Comparison of ENCODE assay signal across 15 cellular contexts in the genomic region with DNA sequence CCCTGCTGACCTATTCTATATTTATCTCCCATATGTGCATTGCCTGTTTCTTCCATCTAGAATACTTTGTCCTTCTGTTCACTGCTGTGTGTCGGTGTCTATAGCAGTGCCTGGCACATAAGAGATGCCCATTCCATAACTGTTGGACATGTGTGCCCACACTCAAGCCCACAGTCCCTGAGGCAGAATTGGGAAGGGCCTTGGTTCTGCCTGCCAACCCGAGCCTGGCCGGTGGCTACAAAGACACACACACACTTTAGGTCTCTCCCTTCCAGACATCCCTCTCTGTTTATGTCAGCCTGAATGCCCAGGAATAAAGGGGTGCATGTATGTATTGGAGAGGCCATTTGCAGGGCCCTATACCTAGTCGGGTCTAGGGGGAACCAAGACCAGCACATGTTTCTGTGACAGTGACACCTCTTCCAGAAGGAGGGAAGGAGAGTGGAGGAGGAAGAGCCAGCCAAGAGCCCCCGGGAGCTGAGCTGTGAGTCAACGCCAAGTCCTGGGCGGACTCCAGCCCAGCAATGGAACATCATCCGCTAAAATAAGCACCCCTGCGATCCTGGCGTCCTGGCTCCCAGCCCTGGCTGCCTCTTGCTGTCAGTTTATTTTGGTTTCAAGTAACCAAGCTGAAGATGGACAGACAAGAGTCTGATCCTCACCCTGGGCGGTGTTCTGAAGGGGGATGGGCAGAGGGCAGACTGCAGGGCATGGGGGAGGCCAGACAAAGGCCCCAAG. TPM values are rescaled to one million over a fixed set of nuclear protein-coding genes. Genes with fewer than 3 reads are reported as not detected.
A peak's percentile ranks its signal among the peaks of the same experiment; 100 is the strongest.
DNase-seq lines count a peak whose midpoint lies in the region; ATAC-seq lines count a peak whose summit lies in the region.
"Had no signal": no experiment of that assay in that cellular context is flagged by ENCODE, and none has a peak within 500 bp of the region (broad histone marks: within the 10 kb centered on the region; RNA-seq: fewer than 3 reads in every experiment).

No MANE protein-coding gene starts in this region.

- peaks cover 0 to 2% of the 10 kb centered on the region in 2 donors for H3K9me3 ChIP-seq in esophagus (ENCODE audit: control insufficient read depth in 2 of 2, insufficient read depth in 1 of 2, low read depth in 1 of 2, low read length in 1 of 2)
- H3K9me3 ChIP-seq: upper lobe of right lung had no signal

- ATAC-seq in GM19328 (IDR thresholded peaks at IDR 0.05; ENCODE audit: unreplicated experiment): no peak
- ATAC-seq: upper lobe of right lung had no signal

- H3K4me1 ChIP-seq in esophagus (ENCODE audit: control insufficient read depth in 2 of 2, insufficient read depth in 2 of 2, low read length in 1 of 2): peaks cover 0 to 10% of the 10 kb centered on the region in 2 donors

- WGBS in esophagus, 2 donors: 36 to 51% methylated on average over 11 of the region's 11 CpGs

- peak; percentile 57 for DNase-seq in AG08396 (ENCODE audit: low spot score)
- peak; percentile 77 for DNase-seq in NCI-H446 treated with DMSO at 0.1 percent for 48 hours (lab: John Stamatoyannopoulos, UW)
- DNase-seq in occipital lobe (lab: John Stamatoyannopoulos, UW): peak; percentile 76
- DNase-seq in Kasumi-1 (lab: John Stamatoyannopoulos, UW): no peak
- DNase-seq in epidermal melanocyte (ENCODE audit: insufficient read length, low spot score): no peak
- no peak for DNase-seq in HK-2 (ENCODE audit: unreplicated experiment)
- DNase-seq: activated T-cell treated with anti-CD3 and anti-CD28 coated beads, Interleukin-2, amount 50 U/mL, for 48 hours; kidney; NCI-H1092 treated with DMSO at 0.1 percent for 48 hours; NK-92 treated with Interleukin-12 subunit alpha and Interleukin-12 subunit beta, amount 100 ng/mL, for 24 hours; upper lobe of right lung had no signal

- H3K4me3 ChIP-seq in esophagus (ENCODE audit: low read depth in 1 of 2, low read length in 2 of 2): no peak overlapping the region
- H3K4me3 ChIP-seq: BLaER1 treated with 17β-estradiol and CSF1 and Interleukin-3, amounts not matched to agents 10 nM and 100 nM; upper lobe of right lung had no signal

- peak overlapping the region; percentile 34 to 81 for H3K27ac ChIP-seq in esophagus (ENCODE audit: low read depth in 2 of 2, low read length in 1 of 2)
- H3K27ac ChIP-seq: BLaER1 treated with 17β-estradiol and CSF1 and Interleukin-3, amounts not matched to agents 10 nM and 100 nM; upper lobe of right lung had no signal

- H3K27me3 ChIP-seq in esophagus (ENCODE audit: control insufficient read depth in 1 of 2, insufficient read depth in 2 of 2, low read length in 2 of 2): no peaks in the 10 kb centered on the region
- H3K27me3 ChIP-seq: upper lobe of right lung had no signal

- H3K36me3 ChIP-seq in esophagus (ENCODE audit: control insufficient read depth in 2 of 2, insufficient read depth in 2 of 2, low read length in 1 of 2): no peaks in the 10 kb centered on the region
- H3K36me3 ChIP-seq: BLaER1 treated with 17β-estradiol and CSF1 and Interleukin-3, amounts not matched to agents 10 nM and 100 nM; upper lobe of right lung had no signal

RNA-seq across cellular contexts. Expression of gene ASB2, which starts 4.3 kb away (rescaled TPM):
- 1 to 10 TPM; 4.5 to 4.7 TPM for polyA plus RNA-seq in esophagus
- not detected for total RNA-seq in occipital lobe

RNA-seq across cellular contexts. Expression of gene CCDC197, which starts 16.5 kb away (rescaled TPM):
- polyA plus RNA-seq in esophagus: not detected
- total RNA-seq in occipital lobe: not detected
- total RNA-seq: kidney, omental fat pad, upper lobe of right lung had no signal

RNA-seq across cellular contexts. Expression of gene OTUB2, which starts 45.5 kb away (rescaled TPM):
- 1 to 10 TPM; 2.3 to 3.9 TPM for polyA plus RNA-seq in esophagus
- 5.6 TPM for total RNA-seq in occipital lobe

RNA-seq across cellular contexts. Expression of gene FAM181A, which starts 53.5 kb away (rescaled TPM):
- polyA plus RNA-seq in esophagus: not detected
- 3.0 TPM for total RNA-seq in occipital lobe
- total RNA-seq: kidney, omental fat pad had no signal

Comparison
In these comparisons a context has a peak if more than half of its experiments do, and no peak if none do; other contexts are left out.
1. DNase-seq: peak in AG08396 (single experiment), NCI-H446 treated with DMSO at 0.1 percent for 48 hours (single experiment) and occipital lobe (single experiment); none in Kasumi-1 (0 of 2), epidermal melanocyte (single experiment) and HK-2 (single experiment).